In the genomic region with DNA sequence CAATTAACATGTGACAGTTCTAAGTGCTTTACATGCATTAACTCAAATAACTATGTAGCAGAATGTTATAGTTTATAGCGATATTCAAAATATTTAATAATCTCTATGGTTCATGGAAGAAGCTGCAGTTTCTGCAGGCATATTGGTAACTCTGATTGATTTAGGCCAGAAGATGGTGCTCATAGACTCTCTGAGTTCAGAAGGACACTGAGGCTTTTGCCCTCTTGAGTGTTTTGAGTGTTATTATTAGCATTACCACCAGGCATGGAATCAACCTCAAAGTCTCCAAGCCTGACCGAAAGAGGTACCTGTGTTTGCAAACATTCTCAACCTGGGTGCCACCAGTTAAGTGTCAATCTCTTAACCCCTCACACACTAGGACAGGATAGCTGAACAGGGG, we compare ENCODE assay signal across 20 cellular contexts.
"Had no signal": no experiment of that assay in that cellular context is flagged by ENCODE, and none has a peak within 500 bp of the region (broad histone marks: within the 10 kb centered on the region; RNA-seq: fewer than 3 reads in every experiment).

No MANE protein-coding gene starts in this region.

- H3K4me3 Mint-ChIP-seq: activated B cell treated with CpG ODN at 0.5 μM for 24 hours; activated CD4-positive, alpha-beta memory T cell treated with anti-CD3 and anti-CD28 coated beads for 36 hours; activated naive CD8-positive, alpha-beta T cell treated with anti-CD3 and anti-CD28 coated beads, Interleukin-2, amount 10 ng/mL, durations not matched to agents 7 days and 5 days; effector memory CD8-positive, alpha-beta T cell; neural crest cell had no signal

- H3K4me1 ChIP-seq: left ventricle myocardium inferior, prostate gland, right atrium auricular region, thyroid gland had no signal

- DNase-seq: activated B cell treated with CpG ODN at 0.5 μM for 24 hours; activated CD4-positive, alpha-beta memory T cell treated with anti-CD3 and anti-CD28 coated beads for 36 hours; activated CD4-positive, alpha-beta T cell treated with anti-CD3 and anti-CD28 coated beads for 4 hours; activated naive CD4-positive, alpha-beta T cell; activated naive CD8-positive, alpha-beta T cell treated with anti-CD3 and anti-CD28 coated beads, Interleukin-2, amount 10 ng/mL, durations not matched to agents 7 days and 5 days; activated T-cell treated with anti-CD3 and anti-CD28 coated beads for 4 hours; amygdala; effector memory CD8-positive, alpha-beta T cell; hippocampal formation; left ventricle myocardium inferior; mammary epithelial cell; stimulated activated CD4-positive, alpha-beta T cell treated with anti-CD3 and anti-CD28 coated beads, Interleukin-12 subunit alpha, Interleukin-12 subunit beta, amount 100 ng/mL, for 4 hours; stimulated activated CD4-positive, alpha-beta T cell treated with anti-CD3 and anti-CD28 coated beads, Interleukin-1b, Interleukin-23, amount 100 ng/mL, for 48 hours; stimulated activated CD8-positive, alpha-beta memory T cell treated with anti-CD3 and anti-CD28 coated beads, Interleukin-4, amount 100 ng/mL, for 48 hours; stimulated activated naive CD4-positive, alpha-beta T cell; thyroid gland had no signal

- H3K27me3 Mint-ChIP-seq: activated B cell treated with CpG ODN at 0.5 μM for 24 hours; activated CD4-positive, alpha-beta memory T cell treated with anti-CD3 and anti-CD28 coated beads for 36 hours; activated naive CD8-positive, alpha-beta T cell treated with anti-CD3 and anti-CD28 coated beads, Interleukin-2, amount 10 ng/mL, durations not matched to agents 7 days and 5 days; effector memory CD8-positive, alpha-beta T cell had no signal

- H3K36me3 ChIP-seq: cardiac muscle cell, left ventricle myocardium inferior, prostate gland, right atrium auricular region, thyroid gland had no signal

- H3K4me1 Mint-ChIP-seq: activated B cell treated with CpG ODN at 0.5 μM for 24 hours; activated naive CD8-positive, alpha-beta T cell treated with anti-CD3 and anti-CD28 coated beads, Interleukin-2, amount 10 ng/mL, durations not matched to agents 7 days and 5 days; neural crest cell had no signal

- H3K9me3 Mint-ChIP-seq: activated B cell treated with CpG ODN at 0.5 μM for 24 hours had no signal

- ATAC-seq: effector memory CD8-positive, alpha-beta T cell had no signal

- H3K27me3 ChIP-seq: cardiac muscle cell, right atrium auricular region, thyroid gland had no signal

- H3K9me3 ChIP-seq: prostate gland, right atrium auricular region, thyroid gland had no signal

- H3K27ac Mint-ChIP-seq: activated B cell treated with CpG ODN at 0.5 μM for 24 hours; activated CD4-positive, alpha-beta memory T cell treated with anti-CD3 and anti-CD28 coated beads for 36 hours; activated naive CD8-positive, alpha-beta T cell treated with anti-CD3 and anti-CD28 coated beads, Interleukin-2, amount 10 ng/mL, durations not matched to agents 7 days and 5 days; effector memory CD8-positive, alpha-beta T cell had no signal

- H3K27ac ChIP-seq: cardiac muscle cell, left ventricle myocardium inferior, prostate gland, right atrium auricular region, thyroid gland had no signal

- H3K4me3 ChIP-seq: cardiac muscle cell, left ventricle myocardium inferior, prostate gland, right atrium auricular region, thyroid gland had no signal

- H3K36me3 Mint-ChIP-seq: activated CD4-positive, alpha-beta memory T cell treated with anti-CD3 and anti-CD28 coated beads for 36 hours; activated naive CD8-positive, alpha-beta T cell treated with anti-CD3 and anti-CD28 coated beads, Interleukin-2, amount 10 ng/mL, durations not matched to agents 7 days and 5 days had no signal
